ENCODE assay signal across 7 cellular contexts in the genomic region with DNA sequence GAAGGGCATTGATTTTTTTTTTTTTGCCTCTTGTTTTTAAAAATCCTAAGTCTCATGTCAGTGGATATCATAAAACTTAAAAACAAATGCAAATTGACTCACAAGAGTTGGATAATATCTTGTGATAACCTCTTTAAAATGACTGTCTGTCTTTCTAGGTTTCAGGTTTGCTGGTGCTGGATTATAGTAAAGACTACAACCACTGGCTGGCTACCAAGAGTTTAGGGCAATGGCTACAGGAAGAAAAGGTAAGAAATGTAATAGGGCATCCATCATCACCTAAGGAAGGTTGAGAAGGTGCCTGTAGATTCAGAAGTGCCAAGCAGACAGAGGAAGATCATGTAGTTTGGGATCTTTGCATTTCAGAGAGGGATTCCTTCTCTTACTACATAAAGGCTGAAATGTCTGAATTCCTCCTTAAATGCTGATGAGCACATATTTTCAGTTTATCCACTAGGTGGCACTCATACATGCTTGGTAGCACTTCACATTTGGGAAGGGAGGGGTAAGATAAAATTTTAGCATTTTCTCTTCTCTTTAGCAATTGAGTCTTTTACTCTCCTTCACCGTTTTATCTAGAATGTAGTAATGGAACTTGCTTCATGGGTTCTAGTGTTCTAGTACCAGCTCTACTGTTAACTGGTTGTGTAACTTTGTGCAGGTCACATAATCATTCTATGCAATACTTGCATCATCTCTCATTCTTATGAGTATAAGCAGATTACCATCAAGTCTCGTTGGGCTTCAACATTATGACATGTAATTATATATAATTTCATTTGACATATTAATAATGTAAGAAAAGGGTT. TPM values are rescaled to one million over a fixed set of nuclear protein-coding genes. Genes with fewer than 3 reads are reported as not detected.
DNase-seq lines count a peak whose midpoint lies in the region; ATAC-seq and TF ChIP-seq lines count a peak whose summit lies in the region.

No MANE protein-coding gene starts in this region.

- intact Hi-C loops in breast epithelium (cut with DNase I; ENCODE audit: low total_unique reads): no loop called here
- intact Hi-C loops in lower lobe of right lung (cut with DNase I): no loop called here

- H3K36me3 ChIP-seq in breast epithelium (no peaks in the 10 kb centered on the region), lower lobe of right lung (no peaks in the 10 kb centered on the region)

- H3K4me1 ChIP-seq in breast epithelium (no peaks in the 10 kb centered on the region), lower lobe of right lung (no peaks in the 10 kb centered on the region)

- H3K9me3 ChIP-seq in breast epithelium (no peaks in the 10 kb centered on the region), lower lobe of right lung (no peaks in the 10 kb centered on the region)

- no peak overlapping the region for H3K27ac ChIP-seq in breast epithelium
- H3K27ac ChIP-seq in lower lobe of right lung: no peak overlapping the region

- TF ChIP-seq POLR2A in breast epithelium (IDR thresholded peaks at IDR 0.05): no peak

- no peak overlapping the region for H3K4me3 ChIP-seq in breast epithelium
- no peak overlapping the region for H3K4me3 ChIP-seq in lower lobe of right lung

- ATAC-seq in GM19372 (IDR thresholded peaks at IDR 0.05; ENCODE audit: low read depth, unreplicated experiment) (peak; percentile 94), HG03159 (IDR thresholded peaks at IDR 0.05; ENCODE audit: unreplicated experiment) (peak; percentile 97), lower lobe of right lung (peak in 1 of 2 donors; percentile 58)

- peak; percentile 35 to 61 (median 49) for TF ChIP-seq CTCF in breast epithelium (IDR thresholded peaks at IDR 0.05)
- TF ChIP-seq CTCF in lower lobe of right lung (IDR thresholded peaks at IDR 0.05): peak; percentile 63

- no peaks in the 10 kb centered on the region for H3K27me3 ChIP-seq in breast epithelium
- no peaks in the 10 kb centered on the region for H3K27me3 ChIP-seq in lower lobe of right lung (ENCODE audit: low read depth)

- DNase-seq in ELF-1 (ENCODE audit: low read depth, low spot score) (peak; percentile 14), NCI-H345 treated with DMSO at 0.1 percent for 48 hours (lab: John Stamatoyannopoulos, UW; ENCODE audit: unreplicated experiment) (peak; percentile 43), breast epithelium (ENCODE audit: low spot score in 2 of 2) (no peak), lower lobe of right lung (no peak)
- no peak for DNase-seq in activated naive CD4-positive, alpha-beta T cell treated with Interleukin-2 at 50 U/mL for 16 hours

RNA-seq across cellular contexts. Expression of a gene that starts 21.1 kb away (rescaled TPM):
- total RNA-seq in breast epithelium (10 to 100 TPM in 1 of 3 donors, 1 to 10 TPM in 2; 5.2 to 10.4 (median 9.2) TPM), lower lobe of right lung (3.0 TPM)

Comparison
In these comparisons a context has a peak if more than half of its experiments do, and no peak if none do; other contexts are left out.
1. DNase-seq: peak in ELF-1 (single experiment) and NCI-H345 treated with DMSO at 0.1 percent for 48 hours (single experiment); none in breast epithelium (0 of 2), lower lobe of right lung (single experiment) and activated naive CD4-positive, alpha-beta T cell treated with Interleukin-2 at 50 U/mL for 16 hours (single experiment).